In the genomic region with DNA sequence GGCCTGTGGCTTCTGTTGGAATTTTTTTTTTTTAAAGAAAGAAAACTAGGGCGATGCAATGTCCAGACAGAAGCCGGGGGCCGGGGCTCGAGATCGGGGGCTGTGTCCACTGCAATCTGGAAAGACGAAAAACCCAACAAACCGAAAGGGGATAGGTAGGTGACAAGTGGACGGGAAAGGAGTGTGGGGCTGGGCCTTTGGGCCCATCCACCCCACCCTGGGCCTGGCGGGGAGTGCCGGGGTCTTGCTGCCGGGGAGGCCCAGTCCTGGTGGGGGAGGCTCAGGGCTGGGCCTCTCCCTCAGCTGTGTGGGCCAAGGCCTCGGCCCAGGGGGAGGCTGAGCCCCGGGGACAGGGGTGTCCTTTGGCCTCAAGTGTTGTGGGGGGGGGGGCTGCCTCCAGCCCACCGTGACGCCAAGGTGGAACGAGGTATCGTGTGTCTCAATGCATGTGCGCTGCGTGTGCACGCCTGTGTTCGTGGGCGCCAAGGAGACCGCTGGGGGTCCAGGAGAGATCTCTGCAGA, we compare ENCODE assay signal across 1 cellular context.
TF ChIP-seq lines count a peak whose summit lies in the region.

No MANE protein-coding gene starts in this region.

TF ChIP-seq in K562, 482 proteins besides CTCF, POLR2A, EP300 and RAD21:
- TF ChIP-seq NR4A1 (CRISPR knock-in tag; IDR thresholded peaks at IDR 0.05) (no peak), NR4A1 (tag; IDR thresholded peaks at IDR 0.05) (no peak), CHCHD3 (CRISPR knock-in tag; IDR thresholded peaks at IDR 0.05) (no peak), ZNF445 (CRISPR knock-in tag; IDR thresholded peaks at IDR 0.05; ENCODE audit: low read depth) (no peak), ZNF740 (CRISPR knock-in tag; IDR thresholded peaks at IDR 0.05) (no peak), ZNF740 (tag; IDR thresholded peaks at IDR 0.05) (0 out of 4 replicates have a peak, but pooled peaks of 1 of the 2 experiments have one; percentile 30), KLF16 (IDR thresholded peaks at IDR 0.05) (no peak), RBFOX2 (IDR thresholded peaks at IDR 0.05; ENCODE audit: low read depth, low read length) (peak; percentile 39), POLR2G (IDR thresholded peaks at IDR 0.05; ENCODE audit: low read depth, low read length) (0 out of 2 replicates have a peak, but pooled peaks have one; percentile 12), ZNF165 (CRISPR knock-in tag; IDR thresholded peaks at IDR 0.05; ENCODE audit: borderline replicate concordance) (no peak), CEBPG (CRISPR knock-in tag; IDR thresholded peaks at IDR 0.05) (peak; percentile 74), CEBPG (tag; conservative IDR thresholded peaks at IDR 0.05 in 1 of 2, IDR thresholded peaks at IDR 0.05 in 1 of 2) (no peak; a peak in 1 of 4 replicates), ZBTB7A (IDR thresholded peaks at IDR 0.05; ENCODE audit: borderline replicate concordance, control insufficient read depth, low read depth, low read length) (0 out of 2 replicates have a peak, but pooled peaks have one; percentile 29), ZNF347 (CRISPR knock-in tag; IDR thresholded peaks at IDR 0.05; ENCODE audit: low read depth) (no peak), THAP12 (CRISPR knock-in tag; IDR thresholded peaks at IDR 0.05) (no peak), ZKSCAN3 (CRISPR knock-in tag; IDR thresholded peaks at IDR 0.05) (no peak)
- TF ChIP-seq, protein P1, sequence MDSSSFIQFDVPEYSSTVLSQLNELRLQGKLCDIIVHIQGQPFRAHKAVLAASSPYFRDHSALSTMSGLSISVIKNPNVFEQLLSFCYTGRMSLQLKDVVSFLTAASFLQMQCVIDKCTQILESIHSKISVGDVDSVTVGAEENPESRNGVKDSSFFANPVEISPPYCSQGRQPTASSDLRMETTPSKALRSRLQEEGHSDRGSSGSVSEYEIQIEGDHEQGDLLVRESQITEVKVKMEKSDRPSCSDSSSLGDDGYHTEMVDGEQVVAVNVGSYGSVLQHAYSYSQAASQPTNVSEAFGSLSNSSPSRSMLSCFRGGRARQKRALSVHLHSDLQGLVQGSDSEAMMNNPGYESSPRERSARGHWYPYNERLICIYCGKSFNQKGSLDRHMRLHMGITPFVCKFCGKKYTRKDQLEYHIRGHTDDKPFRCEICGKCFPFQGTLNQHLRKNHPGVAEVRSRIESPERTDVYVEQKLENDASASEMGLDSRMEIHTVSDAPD (CRISPR knock-in tag; IDR thresholded peaks at IDR 0.05), result no peak
